ENCODE assay signal across 10 cellular contexts in the genomic region with DNA sequence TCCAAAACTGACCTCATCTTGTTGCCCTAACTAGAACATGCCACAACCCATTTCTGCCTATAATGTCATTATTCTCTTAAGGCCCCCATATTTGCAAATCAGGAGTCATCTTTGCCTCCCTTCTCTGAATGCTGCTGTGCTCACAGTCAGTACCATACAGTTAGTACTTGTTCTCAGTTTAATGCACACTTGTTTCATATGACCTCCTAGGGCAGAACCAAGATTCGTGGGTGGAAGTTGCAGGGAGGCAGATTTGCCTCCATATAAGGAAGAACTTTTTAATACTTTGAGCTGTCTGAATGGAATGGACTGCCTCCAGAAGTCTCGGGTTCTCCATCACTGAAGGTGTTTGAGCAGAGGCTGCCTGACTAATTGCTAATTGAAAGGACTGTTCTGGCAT. TPM values are rescaled to one million over a fixed set of nuclear protein-coding genes. Genes with fewer than 3 reads are reported as not detected.
DNase-seq lines count a peak whose midpoint lies in the region; ATAC-seq and TF ChIP-seq lines count a peak whose summit lies in the region.
"Had no signal": no experiment of that assay in that cellular context is flagged by ENCODE, and none has a peak within 500 bp of the region (broad histone marks: within the 10 kb centered on the region; RNA-seq: fewer than 3 reads in every experiment).

No MANE protein-coding gene starts in this region.

- H3K4me1 ChIP-seq in GM23338 (ENCODE audit: insufficient read depth) (no peaks in the 10 kb centered on the region), cardiac muscle cell (ENCODE audit: low read depth) (peaks cover 7% of the 10 kb centered on the region), colonic mucosa (peaks cover 9% of the 10 kb centered on the region)

- H3K27me3 ChIP-seq in GM23338 (ENCODE audit: insufficient read depth) (no peaks in the 10 kb centered on the region), cardiac muscle cell (no peaks in the 10 kb centered on the region), colonic mucosa (no peaks in the 10 kb centered on the region)

- H4K20me1 ChIP-seq in GM23338 (replicated peaks; ENCODE audit: insufficient read depth), result peaks cover 72% of the 10 kb centered on the region

- peaks cover 100% of the 10 kb centered on the region for H3K79me2 ChIP-seq in GM23338 (replicated peaks; ENCODE audit: insufficient read depth)

- H3K36me3 ChIP-seq in GM23338 (ENCODE audit: insufficient read depth) (peaks cover 5% of the 10 kb centered on the region), cardiac muscle cell (no peaks in the 10 kb centered on the region), colonic mucosa (no peaks in the 10 kb centered on the region)

- no peaks in the 10 kb centered on the region for H3K27me3 Mint-ChIP-seq in GM23338 (ENCODE audit: insufficient read depth, low read depth, poor library complexity)
- H3K27me3 Mint-ChIP-seq in activated T-helper 17 cell treated with anti-CD3 and anti-CD28 coated beads, Interleukin-2, amount 50 U/mL, for 72 hours, result no peaks in the 10 kb centered on the region

- no peaks in the 10 kb centered on the region for H3K9me3 Mint-ChIP-seq in GM23338
- H3K9me3 Mint-ChIP-seq in activated T-helper 17 cell treated with anti-CD3 and anti-CD28 coated beads, Interleukin-2, amount 50 U/mL, for 72 hours, result no peaks in the 10 kb centered on the region
- H3K9me3 Mint-ChIP-seq: H9, nephron had no signal

- peaks cover 9% of the 10 kb centered on the region for H3K36me3 Mint-ChIP-seq in GM23338 (ENCODE audit: low read depth)
- H3K36me3 Mint-ChIP-seq in activated T-helper 17 cell treated with anti-CD3 and anti-CD28 coated beads, Interleukin-2, amount 50 U/mL, for 72 hours (ENCODE audit: low read depth), result peaks cover 96% of the 10 kb centered on the region

- DNase-seq in GM23338 (ENCODE audit: low spot score) (no peak), cardiac muscle cell (ENCODE audit: low read depth in 1 of 2, low spot score in 1 of 2) (peak in 1 of 2 donors; percentile 39), 8988T (no peak), GOT3 (lab: John Stamatoyannopoulos, UW) (no peak), AML-193 (lab: John Stamatoyannopoulos, UW) (no peak), colonic mucosa (no peak)
- peak; percentile 27 for DNase-seq in stimulated activated CD4-positive, alpha-beta T cell treated with anti-CD3 and anti-CD28 coated beads, Interleukin-4, amount 100 ng/mL, for 24 hours
- DNase-seq: H9 had no signal

- intact Hi-C loops in colonic mucosa (cut with DNase I), result no loop called here

- peaks cover 9% of the 10 kb centered on the region for H3K4me1 Mint-ChIP-seq in GM23338
- H3K4me1 Mint-ChIP-seq in activated T-helper 17 cell treated with anti-CD3 and anti-CD28 coated beads, Interleukin-2, amount 50 U/mL, for 72 hours, result peaks cover 50% of the 10 kb centered on the region

- ATAC-seq in GM23338, result no peak
- ATAC-seq in activated T-helper 17 cell treated with anti-CD3 and anti-CD28 coated beads, Interleukin-2, amount 50 U/mL, for 72 hours (replicated peaks), result peak; percentile 85

- H3K27ac Mint-ChIP-seq in GM23338, result no peak overlapping the region
- peak overlapping the region; percentile 23 for H3K27ac Mint-ChIP-seq in activated T-helper 17 cell treated with anti-CD3 and anti-CD28 coated beads, Interleukin-2, amount 50 U/mL, for 72 hours
- H3K27ac Mint-ChIP-seq: H9 had no signal

- no peak overlapping the region for H3K4me2 ChIP-seq in GM23338

- H3K27ac ChIP-seq in GM23338 (ENCODE audit: low read depth) (0 out of 2 replicates have a peak overlapping the region, but pooled peaks have one; percentile 7), cardiac muscle cell (peak overlapping the region; percentile 60), colonic mucosa (no peak overlapping the region)

- no peaks in the 10 kb centered on the region for H3F3A ChIP-seq in GM23338 (replicated peaks; ENCODE audit: low read depth)

- no peaks in the 10 kb centered on the region for H3K9me2 ChIP-seq in GM23338 (ENCODE audit: insufficient read depth)

- H3K4me3 ChIP-seq in GM23338, result no peak overlapping the region
- no peak overlapping the region for H3K4me3 ChIP-seq in cardiac muscle cell
- H3K4me3 ChIP-seq in colonic mucosa, result no peak overlapping the region

- no peak for TF ChIP-seq CTCF in GM23338 (conservative IDR thresholded peaks at IDR 0.05; ENCODE audit: low read depth in 2 of 2)
- TF ChIP-seq CTCF in cardiac muscle cell (IDR thresholded peaks at IDR 0.05; ENCODE audit: low read depth, low read length), result no peak
- TF ChIP-seq CTCF in colonic mucosa (IDR thresholded peaks at IDR 0.05), result no peak

- H3K9ac ChIP-seq in colonic mucosa (ENCODE audit: low read depth in 2 of 2, low read length in 2 of 2), result no peak overlapping the region

- H3K9me3 ChIP-seq in cardiac muscle cell (ENCODE audit: low read depth) (no peaks in the 10 kb centered on the region), colonic mucosa (no peaks in the 10 kb centered on the region)

- no peak overlapping the region for H3K4me3 Mint-ChIP-seq in GM23338
- H3K4me3 Mint-ChIP-seq in activated T-helper 17 cell treated with anti-CD3 and anti-CD28 coated beads, Interleukin-2, amount 50 U/mL, for 72 hours, result peak overlapping the region; percentile 65
- H3K4me3 Mint-ChIP-seq: H9, nephron had no signal

- H2AFZ ChIP-seq in GM23338, result no peak overlapping the region

TF ChIP-seq in GM23338, 12 proteins besides CTCF, POLR2A, EP300 and RAD21 (continues in another document):
- TF ChIP-seq EZH2phosphoT487 (IDR thresholded peaks at IDR 0.05; ENCODE audit: unreplicated experiment) (no peak), ZNF331 (CRISPR knock-in tag; IDR thresholded peaks at IDR 0.05; ENCODE audit: low read depth) (no peak), STAT1 (IDR thresholded peaks at IDR 0.05; ENCODE audit: unreplicated experiment) (no peak), EZH2 (IDR thresholded peaks at IDR 0.05; ENCODE audit: low read depth, unreplicated experiment) (no peak), ZNF114 (CRISPR knock-in tag; IDR thresholded peaks at IDR 0.05) (no peak), ETS1 (IDR thresholded peaks at IDR 0.05) (no peak), NANOG (IDR thresholded peaks at IDR 0.05; ENCODE audit: borderline replicate concordance) (no peak), POLR2AphosphoS5 (IDR thresholded peaks at IDR 0.05; ENCODE audit: low read depth) (no peak), JUNB (IDR thresholded peaks at IDR 0.05; ENCODE audit: unreplicated experiment) (no peak)

RNA-seq across cellular contexts. Expression of gene CAP1, which starts 9.2 kb away (rescaled TPM):
- total RNA-seq in GM23338 (2014; rRNA removed; shearing (Covaris generic)), result 222 and 254 TPM in 2 replicates
- polyA plus RNA-seq in GM23338 (2016; fragmentation: Nextera tagmentation; extraction: Ambion mirVana) (109 and 133 TPM in 2 replicates), cardiac muscle cell (92.3 and 92.8 TPM in 2 replicates)
- total RNA-seq in activated T-helper 17 cell treated with anti-CD3 and anti-CD28 coated beads, Interleukin-2, amount 50 U/mL, for 72 hours, result 100 to 1,000 TPM; 405 to 687 TPM
- total RNA-seq in cardiac muscle cell (64.2 and 81.2 TPM in 2 replicates), colonic mucosa (100 to 1,000 TPM; 500 to 548 TPM)

RNA-seq across cellular contexts. Expression of gene PPT1, which starts 47.3 kb away (rescaled TPM):
- total RNA-seq in GM23338 (2014; rRNA removed; shearing (Covaris generic)), result 202 and 234 TPM in 2 replicates
- 59.4 and 67.4 TPM in 2 replicates for polyA plus RNA-seq in GM23338 (2016; fragmentation: Nextera tagmentation; extraction: Ambion mirVana)
- total RNA-seq in activated T-helper 17 cell treated with anti-CD3 and anti-CD28 coated beads, Interleukin-2, amount 50 U/mL, for 72 hours, result 100 to 1,000 TPM in 1 of 2 donors, 10 to 100 TPM in 1; 56.1 to 107 TPM
- 16.5 and 18.5 TPM in 2 replicates for total RNA-seq in cardiac muscle cell
- 47.9 and 52.0 TPM in 2 replicates for polyA plus RNA-seq in cardiac muscle cell
- total RNA-seq in colonic mucosa, result 10 to 100 TPM; 25.7 to 37.7 TPM
